Comparison of ENCODE assay signal across 1 cellular context in the genomic region with DNA sequence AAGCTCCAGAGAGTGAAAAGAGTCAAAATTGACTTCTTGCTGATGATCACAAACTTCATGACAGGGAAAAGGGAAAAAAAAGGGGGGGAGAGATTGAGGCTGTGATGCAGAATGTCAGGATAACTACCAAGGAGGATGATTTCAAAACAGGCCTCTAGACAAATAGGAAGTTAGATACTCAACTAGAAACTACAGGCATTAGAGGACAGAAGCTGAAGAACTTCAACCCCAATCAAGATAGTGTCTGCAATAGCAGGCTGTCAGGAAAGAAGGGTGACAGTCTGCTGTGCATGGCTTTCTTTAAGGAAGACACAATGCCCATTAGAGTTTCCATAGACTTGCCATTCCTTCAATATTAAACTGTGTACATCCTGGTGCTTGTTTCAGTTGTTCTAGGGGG.
TF ChIP-seq lines count a peak whose summit lies in the region.

No MANE protein-coding gene starts in this region.

TF ChIP-seq in SK-N-SH treated with all-trans-retinoic acid at 6 μM for 48 hours, 23 proteins besides CTCF, POLR2A, EP300 and RAD21 (continued from another document):
- TF ChIP-seq, protein P1, sequence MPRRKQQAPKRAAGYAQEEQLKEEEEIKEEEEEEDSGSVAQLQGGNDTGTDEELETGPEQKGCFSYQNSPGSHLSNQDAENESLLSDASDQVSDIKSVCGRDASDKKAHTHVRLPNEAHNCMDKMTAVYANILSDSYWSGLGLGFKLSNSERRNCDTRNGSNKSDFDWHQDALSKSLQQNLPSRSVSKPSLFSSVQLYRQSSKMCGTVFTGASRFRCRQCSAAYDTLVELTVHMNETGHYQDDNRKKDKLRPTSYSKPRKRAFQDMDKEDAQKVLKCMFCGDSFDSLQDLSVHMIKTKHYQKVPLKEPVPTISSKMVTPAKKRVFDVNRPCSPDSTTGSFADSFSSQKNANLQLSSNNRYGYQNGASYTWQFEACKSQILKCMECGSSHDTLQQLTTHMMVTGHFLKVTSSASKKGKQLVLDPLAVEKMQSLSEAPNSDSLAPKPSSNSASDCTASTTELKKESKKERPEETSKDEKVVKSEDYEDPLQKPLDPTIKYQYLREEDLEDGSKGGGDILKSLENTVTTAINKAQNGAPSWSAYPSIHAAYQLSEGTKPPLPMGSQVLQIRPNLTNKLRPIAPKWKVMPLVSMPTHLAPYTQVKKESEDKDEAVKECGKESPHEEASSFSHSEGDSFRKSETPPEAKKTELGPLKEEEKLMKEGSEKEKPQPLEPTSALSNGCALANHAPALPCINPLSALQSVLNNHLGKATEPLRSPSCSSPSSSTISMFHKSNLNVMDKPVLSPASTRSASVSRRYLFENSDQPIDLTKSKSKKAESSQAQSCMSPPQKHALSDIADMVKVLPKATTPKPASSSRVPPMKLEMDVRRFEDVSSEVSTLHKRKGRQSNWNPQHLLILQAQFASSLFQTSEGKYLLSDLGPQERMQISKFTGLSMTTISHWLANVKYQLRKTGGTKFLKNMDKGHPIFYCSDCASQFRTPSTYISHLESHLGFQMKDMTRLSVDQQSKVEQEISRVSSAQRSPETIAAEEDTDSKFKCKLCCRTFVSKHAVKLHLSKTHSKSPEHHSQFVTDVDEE (CRISPR knock-in tag; IDR thresholded peaks at IDR 0.05) = no peak
- TF ChIP-seq RARB (CRISPR knock-in tag; IDR thresholded peaks at IDR 0.05) = no peak
- TF ChIP-seq, protein P2, sequence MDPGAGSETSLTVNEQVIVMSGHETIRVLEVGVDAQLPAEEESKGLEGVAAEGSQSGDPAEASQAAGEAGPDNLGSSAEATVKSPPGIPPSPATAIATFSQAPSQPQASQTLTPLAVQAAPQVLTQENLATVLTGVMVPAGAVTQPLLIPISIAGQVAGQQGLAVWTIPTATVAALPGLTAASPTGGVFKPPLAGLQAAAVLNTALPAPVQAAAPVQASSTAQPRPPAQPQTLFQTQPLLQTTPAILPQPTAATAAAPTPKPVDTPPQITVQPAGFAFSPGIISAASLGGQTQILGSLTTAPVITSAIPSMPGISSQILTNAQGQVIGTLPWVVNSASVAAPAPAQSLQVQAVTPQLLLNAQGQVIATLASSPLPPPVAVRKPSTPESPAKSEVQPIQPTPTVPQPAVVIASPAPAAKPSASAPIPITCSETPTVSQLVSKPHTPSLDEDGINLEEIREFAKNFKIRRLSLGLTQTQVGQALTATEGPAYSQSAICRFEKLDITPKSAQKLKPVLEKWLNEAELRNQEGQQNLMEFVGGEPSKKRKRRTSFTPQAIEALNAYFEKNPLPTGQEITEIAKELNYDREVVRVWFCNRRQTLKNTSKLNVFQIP (CRISPR knock-in tag; IDR thresholded peaks at IDR 0.05; ENCODE audit: borderline replicate concordance, low read depth) = no peak
- TF ChIP-seq PPARA (CRISPR knock-in tag; IDR thresholded peaks at IDR 0.05; ENCODE audit: borderline replicate concordance) = no peak
- no peak for TF ChIP-seq GLIS3 (CRISPR knock-in tag; IDR thresholded peaks at IDR 0.05)
- no peak for TF ChIP-seq OSR1 (CRISPR knock-in tag; IDR thresholded peaks at IDR 0.05)
- TF ChIP-seq ZNF565 (CRISPR knock-in tag; conservative IDR thresholded peaks at IDR 0.05; ENCODE audit: low read depth) = no peak
- no peak for TF ChIP-seq ZNF8 (CRISPR knock-in tag; IDR thresholded peaks at IDR 0.05)
